Comparison of ENCODE assay signal across 27 cellular contexts in the genomic region with DNA sequence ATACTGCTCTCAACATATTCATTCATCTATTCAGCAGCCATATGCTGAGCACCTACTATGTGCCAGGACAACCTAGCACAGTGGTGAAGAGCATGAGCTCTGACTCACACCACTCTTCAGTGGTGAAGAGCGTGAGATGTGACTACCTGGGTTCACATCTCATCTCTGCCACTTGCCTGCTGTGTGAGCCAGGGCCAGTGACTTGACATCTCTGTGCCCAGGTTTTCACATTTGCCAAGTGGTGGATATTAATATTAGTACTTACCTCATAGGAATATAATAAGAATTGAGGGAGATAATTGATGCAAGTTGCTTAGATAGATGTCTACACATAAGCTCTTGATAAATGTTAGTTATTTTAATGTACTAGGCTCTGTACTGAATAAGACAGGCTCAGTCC.
"Had no signal": no experiment of that assay in that cellular context is flagged by ENCODE, and none has a peak within 500 bp of the region (broad histone marks: within the 10 kb centered on the region; RNA-seq: fewer than 3 reads in every experiment).

No MANE protein-coding gene starts in this region.

- ATAC-seq: stimulated activated effector memory CD8-positive, alpha-beta T cell treated with anti-CD3 and anti-CD28 coated beads, Interleukin-12 subunit alpha, Interleukin-12 subunit beta, amount 100 ng/mL, for 72 hours; stimulated activated memory B cell treated with anti-CD40 and anti-IgM and Interleukin-4, amounts not matched to agents 10 μg/mL and 1 μg/mL and 100 μg/mL, for 72 hours; stimulated activated naive B cell treated with anti-CD40 and anti-IgM and Interleukin-4, amounts not matched to agents 10 μg/mL and 1 μg/mL and 100 μg/mL, for 72 hours; stimulated activated naive CD8-positive, alpha-beta T cell treated with anti-CD3 and anti-CD28 coated beads, Interleukin-15, amount 100 ng/mL, for 72 hours; stimulated activated naive CD8-positive, alpha-beta T cell treated with anti-CD3 and anti-CD28 coated beads, Interleukin-15, Interleukin-2, amounts not matched to agents 100 U/mL and 50 U/mL, for 24 hours; upper lobe of right lung had no signal

- FAIRE-seq: urothelium cell line had no signal

- H3K9me3 ChIP-seq: testis, thyroid gland had no signal

- H3K36me3 ChIP-seq: stomach, suprapubic skin, thoracic aorta, thyroid gland, tibial artery, tibial nerve, transverse colon, upper lobe of left lung, upper lobe of right lung, uterus, vagina had no signal

- DNase-seq: stimulated activated CD4-positive, alpha-beta T cell treated with anti-CD3 and anti-CD28 coated beads, Interleukin-2, amount 100 ng/mL, for 48 hours; stimulated activated CD4-positive, alpha-beta T cell treated with anti-CD3 and anti-CD28 coated beads, Interleukin-4, amount 100 ng/mL, for 1 hour; stimulated activated CD4-positive, alpha-beta T cell treated with anti-CD3 and anti-CD28 coated beads, Interleukin-4, amount 100 ng/mL, for 24 hours; stimulated activated CD4-positive, alpha-beta T cell treated with anti-CD3 and anti-CD28 coated beads, Interleukin-4, amount 100 ng/mL, for 4 hours; stimulated activated CD8-positive, alpha-beta memory T cell treated with anti-CD3 and anti-CD28 coated beads, Interleukin-4, amount 100 ng/mL, for 48 hours; stimulated activated naive B cell treated with anti-CD40 and anti-IgM and Interleukin-4, amounts not matched to agents 10 μg/mL and 1 μg/mL and 100 μg/mL, for 72 hours; stimulated activated naive CD4-positive, alpha-beta T cell; stimulated activated naive CD4-positive, alpha-beta T cell treated with Interleukin-2 at 50 U/mL for 16 hours; stimulated activated naive CD8-positive, alpha-beta T cell treated with anti-CD3 and anti-CD28 coated beads, Interleukin-15, amount 100 ng/mL, for 72 hours; stimulated activated naive CD8-positive, alpha-beta T cell treated with anti-CD3 and anti-CD28 coated beads, Interleukin-15, Interleukin-2, amounts not matched to agents 100 U/mL and 50 U/mL, for 24 hours; stomach; substantia nigra; testis; thyroid gland; tibial artery; transverse colon; trophoblast cell; upper lobe of left lung; upper lobe of right lung; uterus had no signal

- H3K4me3 ChIP-seq: stomach, suprapubic skin, testis, thoracic aorta, thyroid gland, tibial artery, tibial nerve, transverse colon, upper lobe of left lung, upper lobe of right lung, uterus, vagina had no signal

- H3K27me3 ChIP-seq: testis, thyroid gland, tibial nerve, transverse colon, upper lobe of left lung, upper lobe of right lung, uterus, vagina had no signal

- H3K4me1 ChIP-seq: stomach, suprapubic skin, testis, thyroid gland, tibial artery, tibial nerve, transverse colon, upper lobe of left lung, upper lobe of right lung, uterus, vagina had no signal

- H3K27ac ChIP-seq: stomach, suprapubic skin, testis, thoracic aorta, thyroid gland, tibial artery, tibial nerve, transverse colon, upper lobe of left lung, upper lobe of right lung, uterus, vagina had no signal
